Comparison of ENCODE assay signal across 13 cellular contexts in genomic region chr4:121256887-121257426, GRCh38.
DNase-seq lines count a peak whose midpoint lies in the region; ATAC-seq and TF ChIP-seq lines count a peak whose summit lies in the region.
"Had no signal": no experiment of that assay in that cellular context is flagged by ENCODE, and none has a peak within 500 bp of the region (broad histone marks: within the 10 kb centered on the region; RNA-seq: fewer than 3 reads in every experiment).

No MANE protein-coding gene starts in this region.

- no peak for DNase-seq in CD14-positive monocyte (ENCODE audit: low spot score)
- DNase-seq in RWPE1 (ENCODE audit: low spot score) = no peak
- peak; percentile 17 for DNase-seq in mammary epithelial cell
- DNase-seq in nephron progenitor cell = no peak
- DNase-seq in LoVo (ENCODE audit: low spot score) = no peak
- DNase-seq in left cardiac atrium = no peak
- DNase-seq in Right ventricle myocardium inferior (ENCODE audit: missing footprints) = no peak
- DNase-seq: glutamatergic neuron, posterior cingulate gyrus, transverse colon had no signal

- CTCF ChIA-PET in RWPE1 (lab: Yijun Ruan, JAX) = interaction anchor here (0.7 kb wide), 1 partner anchor 41 kb away, joined by 3 read pairs; no protein-coding TSS in a partner anchor
- CTCF ChIA-PET in mammary epithelial cell (lab: Charles Lee; ENCODE audit: low non-redundant PET) = no interaction called here

- H3K79me2 ChIP-seq in mammary epithelial cell (ENCODE audit: insufficient read depth, low read length) = no peaks in the 10 kb centered on the region

- H3K4me3 Mint-ChIP-seq in CD14-positive monocyte = no peak overlapping the region
- H3K4me3 Mint-ChIP-seq in nephron progenitor cell = no peak overlapping the region

- H3K36me3 Mint-ChIP-seq in CD14-positive monocyte = no peaks in the 10 kb centered on the region
- no peaks in the 10 kb centered on the region for H3K36me3 Mint-ChIP-seq in nephron progenitor cell (ENCODE audit: low read depth)

- H3K4me1 Mint-ChIP-seq in CD14-positive monocyte (peaks cover 29% of the 10 kb centered on the region), nephron progenitor cell (no peaks in the 10 kb centered on the region)

- H3K4me1 ChIP-seq in mammary epithelial cell (ENCODE audit: insufficient read depth, low read length) = peaks cover 17% of the 10 kb centered on the region
- H3K4me1 ChIP-seq: transverse colon had no signal

- intact Hi-C loops in CD14-positive monocyte (cut with micrococcal nuclease) (loop anchor here (10.0 kb wide), 2 partner anchors 62 to 82 kb away; no protein-coding TSS in a partner anchor), mammary epithelial cell (cut with micrococcal nuclease) (loop anchor here (1.0 kb wide), 1 partner anchor 399 kb away; no protein-coding TSS in a partner anchor), left cardiac atrium (cut with DNase I) (loop anchor here in 1 of 2 donors (10.0 kb wide), 1 partner anchor 1102 kb away; no protein-coding TSS in a partner anchor), Right ventricle myocardium inferior (cut with DNase I) (no loop called here)

- 70% methylated on average over 3 of the region's 3 CpGs for whole genome bisulfite sequencing in mammary epithelial cell (ENCODE audit: low coverage, missing lambda C conversion rate)

- H3K4me2 ChIP-seq in mammary epithelial cell (ENCODE audit: insufficient read depth, low read depth, low read length) = no peak overlapping the region

- H3K27me3 Mint-ChIP-seq in CD14-positive monocyte (ENCODE audit: low read depth in 3 of 3) (peaks cover 0 to 2% (median 0%) of the 10 kb centered on the region in 3 donors), nephron progenitor cell (ENCODE audit: low read depth, poor library complexity) (peaks cover under 1% of the 10 kb centered on the region)

- dilution Hi-C loops in mammary epithelial cell (cut with HindIII; ENCODE audit: low sequenced_read_pairs) = no loop called here

- BruUV-seq in mammary epithelial cell (replicated peaks; lab: Mats Ljungman, UMichigan) = TSS peak; percentile 93

- H4K20me1 ChIP-seq in mammary epithelial cell (ENCODE audit: insufficient read depth, low read length) = no peaks in the 10 kb centered on the region

- no peak overlapping the region for H2AFZ ChIP-seq in mammary epithelial cell (ENCODE audit: low read depth, low read length)

- in situ Hi-C loops in mammary epithelial cell (cut with MboI; ENCODE audit: low sequenced_read_pairs in 2 of 2) = no loop called here

- H3K4me3 ChIP-seq in mammary epithelial cell (replicated peaks in 1 of 3; ENCODE audit: insufficient read depth in 1 of 3, low read depth in 2 of 3, low read length in 3 of 3) = no peak overlapping the region
- H3K4me3 ChIP-seq: dorsolateral prefrontal cortex, lung, transverse colon had no signal

- H3K27ac Mint-ChIP-seq in CD14-positive monocyte (peak overlapping the region; percentile 66 to 86 (median 79)), nephron progenitor cell (no peak overlapping the region)

- POLR2A ChIA-PET in RWPE1 (lab: Yijun Ruan, JAX; ENCODE audit: low non-redundant PET) = no interaction called here

- no peak overlapping the region for H3K9ac ChIP-seq in mammary epithelial cell (ENCODE audit: insufficient read depth, low read length)

- H3K9me3 Mint-ChIP-seq in CD14-positive monocyte (peaks cover 0 to 2% (median 0%) of the 10 kb centered on the region in 7 donors), nephron progenitor cell (no peaks in the 10 kb centered on the region)

- no peaks in the 10 kb centered on the region for H3K9me3 ChIP-seq in mammary epithelial cell (replicated peaks; ENCODE audit: insufficient read depth, low read length)
- H3K9me3 ChIP-seq: transverse colon had no signal

- no peak for TF ChIP-seq CTCF in CD14-positive monocyte (IDR thresholded peaks at IDR 0.05)
- no peak for TF ChIP-seq CTCF in RWPE1 (conservative IDR thresholded peaks at IDR 0.05; ENCODE audit: low read depth)
- no peak for TF ChIP-seq CTCF in mammary epithelial cell (conservative IDR thresholded peaks at IDR 0.05 in 1 of 2, IDR thresholded peaks at IDR 0.05 in 1 of 2; ENCODE audit: extremely low read depth in 1 of 2, insufficient read depth in 1 of 2, low read depth in 1 of 2, low read length in 2 of 2)
- no peak for TF ChIP-seq CTCF in nephron progenitor cell (IDR thresholded peaks at IDR 0.05)

- H3K27ac ChIP-seq in RWPE1 (peak overlapping the region; percentile 61), mammary epithelial cell (ENCODE audit: insufficient read depth, low read depth, low read length) (peak overlapping the region; percentile 49)
- H3K27ac ChIP-seq: dorsolateral prefrontal cortex, transverse colon had no signal

- no peaks in the 10 kb centered on the region for H3K36me3 ChIP-seq in mammary epithelial cell (ENCODE audit: insufficient read depth, low read length)
- H3K36me3 ChIP-seq: transverse colon had no signal

- H3K27me3 ChIP-seq in mammary epithelial cell (ENCODE audit: insufficient read depth, low read length) = no peaks in the 10 kb centered on the region
- H3K27me3 ChIP-seq: transverse colon had no signal

- peak; percentile 11 for ATAC-seq in GM19397 (IDR thresholded peaks at IDR 0.05; ENCODE audit: unreplicated experiment)
- ATAC-seq in left cardiac atrium = no peak
- no peak for ATAC-seq in Right ventricle myocardium inferior
